35 cellular contexts compared by ENCODE assay signal in genomic region chr7:57449904-57450303, GRCh38. TPM values are rescaled to one million over a fixed set of nuclear protein-coding genes. Genes with fewer than 3 reads are reported as not detected.
"Had no signal": no experiment of that assay in that cellular context is flagged by ENCODE, and none has a peak within 500 bp of the region (broad histone marks: within the 10 kb centered on the region; RNA-seq: fewer than 3 reads in every experiment).

Gene ZNF716 (plus strand): TSS chr7:57450177. CDS start chr7:57450289, 112 bp downstream.

- DNase-seq: dermis blood vessel endothelial cell; effector memory CD4-positive, alpha-beta T cell; erythroblast; esophagus squamous epithelium; foreskin melanocyte; glutamatergic neuron; heart right ventricle; hippocampal formation; left cardiac atrium; left lung; mesenchymal stem cell; naive thymus-derived CD8-positive, alpha-beta T cell; nephron progenitor cell; nucleus accumbens; psoas muscle; right cardiac atrium; sigmoid colon; stimulated activated CD4-positive, alpha-beta T cell treated with anti-CD3 and anti-CD28 coated beads, Interleukin-2, amount 100 ng/mL, for 24 hours; stimulated activated CD4-positive, alpha-beta T cell treated with anti-CD3 and anti-CD28 coated beads, Interleukin-4, amount 100 ng/mL, for 24 hours; stimulated activated naive CD4-positive, alpha-beta T cell treated with Interleukin-2 at 50 U/mL for 16 hours; stomach; tibial artery had no signal

- H3K9me3 ChIP-seq: psoas muscle had no signal

- ATAC-seq: heart right ventricle; left cardiac atrium; left lung; naive thymus-derived CD8-positive, alpha-beta T cell; psoas muscle; right cardiac atrium; stimulated activated effector memory CD8-positive, alpha-beta T cell treated with anti-CD3 and anti-CD28 coated beads, Interleukin-12 subunit alpha, Interleukin-12 subunit beta, amount 100 ng/mL, for 72 hours had no signal

- H3K4me1 ChIP-seq: esophagus squamous epithelium, heart right ventricle, left lung, psoas muscle, sigmoid colon, stomach, tibial artery had no signal

- H3K4me3 ChIP-seq: coronary artery, esophagus squamous epithelium, heart right ventricle, left lung, psoas muscle, sigmoid colon, stomach, tibial artery had no signal

- H3K27ac ChIP-seq: coronary artery, esophagus squamous epithelium, heart right ventricle, left lung, psoas muscle, sigmoid colon, stomach, tibial artery had no signal

- H3K27me3 ChIP-seq: esophagus squamous epithelium, heart right ventricle, left lung, sigmoid colon, stomach, tibial artery had no signal

- H3K36me3 ChIP-seq: esophagus squamous epithelium, heart right ventricle, left lung, sigmoid colon, stomach, tibial artery had no signal

RNA-seq across cellular contexts. Expression of gene ZNF716, which starts in this region (rescaled TPM):
- total RNA-seq: esophagus squamous epithelium; heart right ventricle; kidney epithelial cell; left cardiac atrium; left lung; lower leg skin; lung microvascular endothelial cell; mesothelial cell of epicardium; myocyte; naive thymus-derived CD8-positive, alpha-beta T cell; osteocyte; psoas muscle; renal cortical epithelial cell; right cardiac atrium; sigmoid colon; skeletal muscle tissue; subcutaneous adipose tissue; temporal lobe; urinary bladder had no signal
- polyA plus RNA-seq: heart right ventricle; naive thymus-derived CD8-positive, alpha-beta T cell; psoas muscle; right cardiac atrium; sigmoid colon; stomach; urinary bladder had no signal
